ENCODE assay signal across 29 cellular contexts in the genomic region with DNA sequence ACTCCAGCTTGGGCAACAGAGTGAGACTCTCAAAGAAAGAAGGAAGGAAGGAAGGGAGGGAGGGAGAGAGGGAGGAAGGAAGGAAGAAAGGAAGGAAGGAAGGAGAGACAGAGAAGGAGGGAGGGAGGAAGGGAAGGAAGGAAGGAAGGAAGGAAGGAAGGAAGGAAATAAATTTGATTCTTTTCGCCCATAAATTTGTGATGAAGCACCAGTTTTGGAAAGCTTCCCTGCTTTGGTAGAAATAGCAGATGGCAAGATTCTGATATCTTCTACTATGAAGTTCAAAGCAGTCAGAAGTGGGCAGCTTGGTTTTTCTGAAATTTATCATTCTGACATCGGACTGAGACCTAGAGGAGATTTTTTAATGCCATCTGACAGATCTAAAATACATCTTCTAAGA.
"Had no signal": no experiment of that assay in that cellular context is flagged by ENCODE, and none has a peak within 500 bp of the region (broad histone marks: within the 10 kb centered on the region; RNA-seq: fewer than 3 reads in every experiment).

No MANE protein-coding gene starts in this region.

- H3K4me3 ChIP-seq: stomach, suprapubic skin, testis, thoracic aorta, thyroid gland, tibial artery, tibial nerve, transverse colon, upper lobe of left lung, upper lobe of right lung, uterus, vagina had no signal

- H3K4me1 ChIP-seq: suprapubic skin, testis, thyroid gland, tibial artery, tibial nerve, transverse colon, upper lobe of right lung, uterus, vagina had no signal

- H3K36me3 Mint-ChIP-seq: stimulated activated effector memory CD8-positive, alpha-beta T cell treated with anti-CD3 and anti-CD28 coated beads, Interleukin-12 subunit alpha, Interleukin-12 subunit beta, amount 100 ng/mL, for 72 hours; stimulated activated memory B cell treated with anti-CD40 and anti-IgM and Interleukin-4, amounts not matched to agents 10 μg/mL and 1 μg/mL and 100 μg/mL, for 72 hours; stimulated activated naive B cell treated with anti-CD40 and anti-IgM and Interleukin-4, amounts not matched to agents 10 μg/mL and 1 μg/mL and 100 μg/mL, for 72 hours; type B pancreatic cell had no signal

- H3K27ac Mint-ChIP-seq: stimulated activated effector memory CD8-positive, alpha-beta T cell treated with anti-CD3 and anti-CD28 coated beads, Interleukin-12 subunit alpha, Interleukin-12 subunit beta, amount 100 ng/mL, for 72 hours; stimulated activated memory B cell treated with anti-CD40 and anti-IgM and Interleukin-4, amounts not matched to agents 10 μg/mL and 1 μg/mL and 100 μg/mL, for 72 hours; stimulated activated naive B cell treated with anti-CD40 and anti-IgM and Interleukin-4, amounts not matched to agents 10 μg/mL and 1 μg/mL and 100 μg/mL, for 72 hours; stimulated activated naive CD8-positive, alpha-beta T cell treated with anti-CD3 and anti-CD28 coated beads, Interleukin-15, amount 100 ng/mL, for 72 hours; stimulated activated naive CD8-positive, alpha-beta T cell treated with anti-CD3 and anti-CD28 coated beads, Interleukin-15, Interleukin-2, amounts not matched to agents 100 ng/mL and 50 ng/mL, for 24 hours; type B pancreatic cell had no signal

- H3K27me3 Mint-ChIP-seq: stimulated activated memory B cell treated with anti-CD40 and anti-IgM and Interleukin-4, amounts not matched to agents 10 μg/mL and 1 μg/mL and 100 μg/mL, for 72 hours; type B pancreatic cell had no signal

- H3K4me3 Mint-ChIP-seq: stimulated activated effector memory CD8-positive, alpha-beta T cell treated with anti-CD3 and anti-CD28 coated beads, Interleukin-12 subunit alpha, Interleukin-12 subunit beta, amount 100 ng/mL, for 72 hours; stimulated activated memory B cell treated with anti-CD40 and anti-IgM and Interleukin-4, amounts not matched to agents 10 μg/mL and 1 μg/mL and 100 μg/mL, for 72 hours; stimulated activated naive B cell treated with anti-CD40 and anti-IgM and Interleukin-4, amounts not matched to agents 10 μg/mL and 1 μg/mL and 100 μg/mL, for 72 hours; stimulated activated naive CD8-positive, alpha-beta T cell treated with anti-CD3 and anti-CD28 coated beads, Interleukin-15, amount 100 ng/mL, for 72 hours; stimulated activated naive CD8-positive, alpha-beta T cell treated with anti-CD3 and anti-CD28 coated beads, Interleukin-15, Interleukin-2, amounts not matched to agents 100 ng/mL and 50 ng/mL, for 24 hours; type B pancreatic cell had no signal

- FAIRE-seq: urothelium cell line had no signal

- DNase-seq: stimulated activated CD4-positive, alpha-beta T cell treated with anti-CD3 and anti-CD28 coated beads, Interleukin-2, amount 100 ng/mL, for 48 hours; stimulated activated CD4-positive, alpha-beta T cell treated with anti-CD3 and anti-CD28 coated beads, Interleukin-4, amount 100 ng/mL, for 1 hour; stimulated activated CD4-positive, alpha-beta T cell treated with anti-CD3 and anti-CD28 coated beads, Interleukin-4, amount 100 ng/mL, for 24 hours; stimulated activated CD4-positive, alpha-beta T cell treated with anti-CD3 and anti-CD28 coated beads, Interleukin-4, amount 100 ng/mL, for 4 hours; stimulated activated CD8-positive, alpha-beta memory T cell treated with anti-CD3 and anti-CD28 coated beads, Interleukin-4, amount 100 ng/mL, for 48 hours; stimulated activated naive B cell treated with anti-CD40 and anti-IgM and Interleukin-4, amounts not matched to agents 10 μg/mL and 1 μg/mL and 100 μg/mL, for 72 hours; stimulated activated naive CD4-positive, alpha-beta T cell; stimulated activated naive CD4-positive, alpha-beta T cell treated with Interleukin-2 at 50 U/mL for 16 hours; stimulated activated naive CD8-positive, alpha-beta T cell treated with anti-CD3 and anti-CD28 coated beads, Interleukin-15, amount 100 ng/mL, for 72 hours; stimulated activated naive CD8-positive, alpha-beta T cell treated with anti-CD3 and anti-CD28 coated beads, Interleukin-15, Interleukin-2, amounts not matched to agents 100 U/mL and 50 U/mL, for 24 hours; stomach; substantia nigra; testis; thyroid gland; tibial artery; transverse colon; trophoblast cell; upper lobe of left lung; upper lobe of right lung; uterus had no signal

- ATAC-seq: stimulated activated effector memory CD8-positive, alpha-beta T cell treated with anti-CD3 and anti-CD28 coated beads, Interleukin-12 subunit alpha, Interleukin-12 subunit beta, amount 100 ng/mL, for 72 hours; stimulated activated memory B cell treated with anti-CD40 and anti-IgM and Interleukin-4, amounts not matched to agents 10 μg/mL and 1 μg/mL and 100 μg/mL, for 72 hours; stimulated activated naive B cell treated with anti-CD40 and anti-IgM and Interleukin-4, amounts not matched to agents 10 μg/mL and 1 μg/mL and 100 μg/mL, for 72 hours; stimulated activated naive CD8-positive, alpha-beta T cell treated with anti-CD3 and anti-CD28 coated beads, Interleukin-15, amount 100 ng/mL, for 72 hours; stimulated activated naive CD8-positive, alpha-beta T cell treated with anti-CD3 and anti-CD28 coated beads, Interleukin-15, Interleukin-2, amounts not matched to agents 100 U/mL and 50 U/mL, for 24 hours; upper lobe of right lung had no signal

- H3K9me3 Mint-ChIP-seq: stimulated activated effector memory CD8-positive, alpha-beta T cell treated with anti-CD3 and anti-CD28 coated beads, Interleukin-12 subunit alpha, Interleukin-12 subunit beta, amount 100 ng/mL, for 72 hours; stimulated activated memory B cell treated with anti-CD40 and anti-IgM and Interleukin-4, amounts not matched to agents 10 μg/mL and 1 μg/mL and 100 μg/mL, for 72 hours; stimulated activated naive B cell treated with anti-CD40 and anti-IgM and Interleukin-4, amounts not matched to agents 10 μg/mL and 1 μg/mL and 100 μg/mL, for 72 hours; stimulated activated naive CD8-positive, alpha-beta T cell treated with anti-CD3 and anti-CD28 coated beads, Interleukin-15, amount 100 ng/mL, for 72 hours; stimulated activated naive CD8-positive, alpha-beta T cell treated with anti-CD3 and anti-CD28 coated beads, Interleukin-15, Interleukin-2, amounts not matched to agents 100 ng/mL and 50 ng/mL, for 24 hours; type B pancreatic cell had no signal

- H3K27ac ChIP-seq: stomach, suprapubic skin, testis, thoracic aorta, thyroid gland, tibial artery, tibial nerve, transverse colon, upper lobe of left lung, upper lobe of right lung, uterus, vagina had no signal

- H3K4me1 Mint-ChIP-seq: stimulated activated effector memory CD8-positive, alpha-beta T cell treated with anti-CD3 and anti-CD28 coated beads, Interleukin-12 subunit alpha, Interleukin-12 subunit beta, amount 100 ng/mL, for 72 hours; stimulated activated memory B cell treated with anti-CD40 and anti-IgM and Interleukin-4, amounts not matched to agents 10 μg/mL and 1 μg/mL and 100 μg/mL, for 72 hours had no signal

- H3K36me3 ChIP-seq: stomach, suprapubic skin, thoracic aorta, thyroid gland, tibial artery, tibial nerve, transverse colon, upper lobe of left lung, upper lobe of right lung, uterus, vagina had no signal

- H3K27me3 ChIP-seq: stomach, suprapubic skin, testis, thyroid gland, tibial artery, transverse colon, upper lobe of left lung, upper lobe of right lung, vagina had no signal

- H3K9me3 ChIP-seq: stomach, suprapubic skin, testis, thoracic aorta, thyroid gland, tibial artery, tibial nerve, transverse colon, upper lobe of left lung, upper lobe of right lung, uterus, vagina had no signal
